In the genomic region with DNA sequence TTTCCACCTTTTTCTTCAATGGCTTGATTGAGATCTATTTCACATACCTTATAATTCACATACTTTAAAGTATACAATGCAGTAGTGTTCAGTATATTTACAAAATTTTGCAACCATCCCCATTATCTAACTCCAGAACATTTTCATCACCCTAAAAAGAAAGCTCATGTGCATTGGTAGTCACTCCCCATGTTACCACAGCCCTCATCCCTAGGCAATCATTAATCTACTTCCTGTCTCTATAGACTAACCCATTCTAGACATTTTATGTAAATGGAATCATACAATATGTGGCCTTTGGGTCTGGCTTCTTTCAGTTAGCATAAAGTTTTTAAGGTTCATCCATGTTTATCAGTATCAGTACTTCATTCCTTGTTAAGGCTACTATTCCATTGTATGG, we compare ENCODE assay signal across 23 cellular contexts.
DNase-seq lines count a peak whose midpoint lies in the region; ATAC-seq, FAIRE-seq and TF ChIP-seq lines count a peak whose summit lies in the region.
"Had no signal": no experiment of that assay in that cellular context is flagged by ENCODE, and none has a peak within 500 bp of the region (broad histone marks: within the 10 kb centered on the region; RNA-seq: fewer than 3 reads in every experiment).

No MANE protein-coding gene starts in this region.

- no peak overlapping the region for H3K27ac ChIP-seq in HepG2 (ENCODE audit: extremely low read length, insufficient read depth, low read length)
- no peak overlapping the region for H3K27ac ChIP-seq in right lobe of liver

- no peak for TF ChIP-seq POLR2A in HepG2 (IDR thresholded peaks at IDR 0.05; ENCODE audit: insufficient read depth in 1 of 2, low read depth in 2 of 2, low read length in 2 of 2)
- no peak for TF ChIP-seq POLR2A in right lobe of liver (IDR thresholded peaks at IDR 0.05)

- no peak for TF ChIP-seq CTCF in HepG2 (CRISPR knock-in tag; IDR thresholded peaks at IDR 0.05)
- no peak for TF ChIP-seq CTCF in right lobe of liver (IDR thresholded peaks at IDR 0.05)

- no peaks in the 10 kb centered on the region for H3K79me2 ChIP-seq in HepG2 (ENCODE audit: insufficient read depth, low read length)

- intact Hi-C loops in HepG2 (cut with micrococcal nuclease; ENCODE audit: unreplicated experiment) (no loop called here), right lobe of liver (cut with DNase I) (no loop called here)

- ATAC-seq in HepG2 (0 out of 3 replicates have a peak, but pooled peaks have one; percentile 13), right lobe of liver (no peak), HG02938 (IDR thresholded peaks at IDR 0.05; ENCODE audit: unreplicated experiment) (peak; percentile 53), HG03571 (IDR thresholded peaks at IDR 0.05; ENCODE audit: unreplicated experiment) (peak; percentile 53), HG03097 (IDR thresholded peaks at IDR 0.05; ENCODE audit: low FRiP score, unreplicated experiment) (no peak)
- ATAC-seq: CD8-positive, alpha-beta T cell had no signal

- in situ Hi-C loops in HepG2 (cut with HindIII; ENCODE audit: extremely low pct_ligation_motif_present, low pct_unique_long_range_greater_than_20kb): no loop called here

- H3K4me1 ChIP-seq in HepG2 (ENCODE audit: insufficient read depth, low read length) (peaks cover 35% of the 10 kb centered on the region), right lobe of liver (peaks cover 0 to 5% (median 0%) of the 10 kb centered on the region in 4 donors)

- TF ChIP-seq EP300 in HepG2 (IDR thresholded peaks at IDR 0.05; ENCODE audit: low read depth in 2 of 2, low read length in 2 of 2) (no peak), HepG2 (CRISPR knock-in tag; IDR thresholded peaks at IDR 0.05; ENCODE audit: borderline replicate concordance) (no peak)

- no peaks in the 10 kb centered on the region for H4K20me1 ChIP-seq in HepG2 (ENCODE audit: insufficient read depth, low read length)
- H4K20me1 ChIP-seq: BLaER1 treated with 17β-estradiol and CSF1 and Interleukin-3, amounts not matched to agents 10 nM and 100 nM had no signal

- no peak overlapping the region for H3K9ac ChIP-seq in HepG2 (ENCODE audit: insufficient read depth, low read depth, low read length)
- H3K9ac ChIP-seq: BLaER1 treated with 17β-estradiol and CSF1 and Interleukin-3, amounts not matched to agents 10 nM and 100 nM had no signal

- H3K4me2 ChIP-seq in HepG2 (ENCODE audit: low read depth, low read length): no peak overlapping the region

- CTCF ChIA-PET in HepG2 (lab: Yijun Ruan, JAX; ENCODE audit: low intra/inter-chr PET ratio, low total read pairs): no interaction called here

- POLR2A ChIA-PET in HepG2 (lab: Yijun Ruan, JAX): interaction anchor here (0.6 kb wide), 1 partner anchor 22 kb away, joined by 3 read pairs; no protein-coding TSS in a partner anchor

- no peaks in the 10 kb centered on the region for H3K36me3 ChIP-seq in HepG2 (replicated peaks in 1 of 2; ENCODE audit: control insufficient read depth in 1 of 2, insufficient read depth in 2 of 2, low read length in 2 of 2)
- H3K36me3 ChIP-seq in right lobe of liver: no peaks in the 10 kb centered on the region
- H3K36me3 ChIP-seq: BLaER1 treated with 17β-estradiol and CSF1 and Interleukin-3, amounts not matched to agents 10 nM and 100 nM; MG63 had no signal

- no peak for TF ChIP-seq RAD21 in HepG2 (CRISPR knock-in tag; IDR thresholded peaks at IDR 0.05)

- no peak overlapping the region for H3K4me3 ChIP-seq in HepG2 (replicated peaks in 1 of 3; ENCODE audit: insufficient read depth in 1 of 3, low read depth in 2 of 3, low read length in 3 of 3)
- no peak overlapping the region for H3K4me3 ChIP-seq in right lobe of liver
- H3K4me3 ChIP-seq: BLaER1 treated with 17β-estradiol and CSF1 and Interleukin-3, amounts not matched to agents 10 nM and 100 nM; MG63 had no signal

- BruUV-seq in HepG2 (replicated peaks; lab: Mats Ljungman, UMichigan): no TSS peak

- H3K27me3 ChIP-seq in HepG2 (ENCODE audit: control insufficient read depth in 1 of 2, insufficient read depth in 2 of 2, low read length in 2 of 2) (no peaks in the 10 kb centered on the region), right lobe of liver (no peaks in the 10 kb centered on the region)
- H3K27me3 ChIP-seq: BLaER1 treated with 17β-estradiol and CSF1 and Interleukin-3, amounts not matched to agents 10 nM and 100 nM; MG63 had no signal

- no peak overlapping the region for H2AFZ ChIP-seq in HepG2 (ENCODE audit: low read length)

- no peak for FAIRE-seq in HepG2 (lab: Jason Lieb, UNC)
- FAIRE-seq: GM12892, H54, HTR-8/SVneo had no signal

- peak; percentile 58 for DNase-seq in HepG2 (ENCODE audit: low spot score)
- no peak for DNase-seq in right lobe of liver
- no peak for DNase-seq in AG08395 (ENCODE audit: low spot score)
- no peak for DNase-seq in AG20443 (ENCODE audit: low spot score)
- no peak for DNase-seq in NCI-H510A treated with DMSO at 0.1 percent for 48 hours (lab: John Stamatoyannopoulos, UW)
- DNase-seq: Calu3; CD8-positive, alpha-beta T cell; Karpas-422; MG63; NCI-H1417; NCI-H187 treated with DMSO at 0.1 percent for 48 hours; NCI-H345; NCI-H69; OCI-M1; Right ventricle myocardium superior; SW 1271 had no signal

- H3K9me3 ChIP-seq in HepG2 (ENCODE audit: low read length) (no peaks in the 10 kb centered on the region), right lobe of liver (no peaks in the 10 kb centered on the region)
- H3K9me3 ChIP-seq: MG63 had no signal

TF ChIP-seq in HepG2, 621 proteins besides CTCF, POLR2A, EP300 and RAD21:
- TF ChIP-seq, protein P1, sequence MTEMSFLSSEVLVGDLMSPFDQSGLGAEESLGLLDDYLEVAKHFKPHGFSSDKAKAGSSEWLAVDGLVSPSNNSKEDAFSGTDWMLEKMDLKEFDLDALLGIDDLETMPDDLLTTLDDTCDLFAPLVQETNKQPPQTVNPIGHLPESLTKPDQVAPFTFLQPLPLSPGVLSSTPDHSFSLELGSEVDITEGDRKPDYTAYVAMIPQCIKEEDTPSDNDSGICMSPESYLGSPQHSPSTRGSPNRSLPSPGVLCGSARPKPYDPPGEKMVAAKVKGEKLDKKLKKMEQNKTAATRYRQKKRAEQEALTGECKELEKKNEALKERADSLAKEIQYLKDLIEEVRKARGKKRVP (CRISPR knock-in tag; IDR thresholded peaks at IDR 0.05): peak in 1 of 2 experiments; percentile 38; a peak in 1 of 4 replicates
- no peak for TF ChIP-seq ZNF720 (CRISPR knock-in tag; IDR thresholded peaks at IDR 0.05)
TF ChIP-seq in HepG2: peak in this region for 1.

Comparison
In these comparisons a context has a peak if more than half of its experiments do, and no peak if none do; other contexts are left out.
1. ATAC-seq: peak in HepG2 (single experiment), HG02938 (single experiment) and HG03571 (single experiment); none in right lobe of liver (0 of 4) and HG03097 (single experiment).